In genomic region chr19:55599468-55600335, GRCh38 we compare ENCODE assay signal across 8 cellular contexts. TPM values are rescaled to one million over a fixed set of nuclear protein-coding genes. Genes with fewer than 3 reads are reported as not detected.
DNase-seq lines count a peak whose midpoint lies in the region; ATAC-seq and TF ChIP-seq lines count a peak whose summit lies in the region.

Gene FIZ1 (minus strand): TSS chr19:55599517. CDS start chr19:55597865, 1,652 bp downstream.
A gene with protein sequence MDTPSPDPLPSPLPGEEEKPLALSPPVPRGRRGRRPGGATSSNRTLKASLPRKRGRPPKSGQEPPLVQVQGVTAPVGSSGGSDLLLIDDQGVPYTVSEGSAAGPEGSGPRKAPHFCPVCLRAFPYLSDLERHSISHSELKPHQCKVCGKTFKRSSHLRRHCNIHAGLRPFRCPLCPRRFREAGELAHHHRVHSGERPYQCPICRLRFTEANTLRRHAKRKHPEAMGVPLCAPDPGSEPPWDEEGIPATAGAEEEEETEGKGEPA (plus strand): TSS chr19:55600288. CDS start chr19:55602113, 1,825 bp downstream.

- no peaks in the 10 kb centered on the region for H3K36me3 ChIP-seq in uterus

- intact Hi-C loops in left ventricle myocardium superior (cut with micrococcal nuclease) (loop anchor here (10.0 kb wide), 1 partner anchor 85 kb away; no protein-coding TSS in a partner anchor), uterus (cut with DNase I; ENCODE audit: low total_unique reads) (loop anchor here (10.0 kb wide), 1 partner anchor 85 kb away; no protein-coding TSS in a partner anchor)

- peak; percentile 55 for ATAC-seq in HG02938 (IDR thresholded peaks at IDR 0.05; ENCODE audit: unreplicated experiment)
- ATAC-seq in left ventricle myocardium superior, result peak; percentile 88

- H3K4me1 ChIP-seq in uterus, result peaks cover 0 to 11% of the 10 kb centered on the region in 2 donors

- peak in 2 of 4 experiments; percentile 23 to 33 for TF ChIP-seq CTCF in uterus (IDR thresholded peaks at IDR 0.05)

- DNase-seq in NCI-H187 treated with DMSO at 0.1 percent for 48 hours (lab: John Stamatoyannopoulos, UW) (peak; percentile 97), T-helper 2 cell (peak; percentile 87 to 99 (median 95)), amygdala (lab: John Stamatoyannopoulos, UW) (peak; percentile 85 to 99 (median 97)), left ventricle myocardium superior (peak; percentile 98), pulmonary artery endothelial cell (ENCODE audit: low read depth, low spot score) (peak; percentile 96), uterus (peak; percentile 99)

- no peaks in the 10 kb centered on the region for H3K27me3 ChIP-seq in uterus

- no peaks in the 10 kb centered on the region for H3K9me3 ChIP-seq in uterus

- TF ChIP-seq POLR2A in GM15510 (IDR thresholded peaks at IDR 0.05; ENCODE audit: borderline replicate concordance, extremely low read depth, insufficient read length), result peak; percentile 10
- TF ChIP-seq POLR2A in uterus (IDR thresholded peaks at IDR 0.05), result peak in 1 of 2 donors; percentile 38

- H3K4me3 ChIP-seq in uterus, result peak within 1 kb of the TSS; percentile 82 to 87

- peak within 1 kb of the TSS; percentile 94 to 99 for H3K27ac ChIP-seq in uterus

RNA-seq across cellular contexts. Expression of gene FIZ1, which starts in this region (rescaled TPM):
- total RNA-seq in left ventricle myocardium superior (16.3 TPM), pulmonary artery endothelial cell (2.4 and 2.5 TPM in 2 replicates), uterus (10 to 100 TPM in 1 of 4 donors, 1 to 10 TPM in 1, under 1 TPM in 2; 0.26 to 19.3 (median 2.4) TPM)

RNA-seq across cellular contexts. Expression of the second gene that starts in this region (rescaled TPM):
- total RNA-seq in left ventricle myocardium superior (17.0 TPM), pulmonary artery endothelial cell (12.2 and 12.5 TPM in 2 replicates), uterus (10 to 100 TPM in 3 of 4 donors, 1 to 10 TPM in 1; 5.4 to 20.4 (median 14.6) TPM)

Comparison
In these comparisons a context has a peak if more than half of its experiments do, and no peak if none do; other contexts are left out.
1. Peak in every context shown above with its lines: DNase-seq, ATAC-seq, H3K4me3 ChIP-seq and H3K27ac ChIP-seq.